Comparison of ENCODE assay signal across 9 cellular contexts in the genomic region with DNA sequence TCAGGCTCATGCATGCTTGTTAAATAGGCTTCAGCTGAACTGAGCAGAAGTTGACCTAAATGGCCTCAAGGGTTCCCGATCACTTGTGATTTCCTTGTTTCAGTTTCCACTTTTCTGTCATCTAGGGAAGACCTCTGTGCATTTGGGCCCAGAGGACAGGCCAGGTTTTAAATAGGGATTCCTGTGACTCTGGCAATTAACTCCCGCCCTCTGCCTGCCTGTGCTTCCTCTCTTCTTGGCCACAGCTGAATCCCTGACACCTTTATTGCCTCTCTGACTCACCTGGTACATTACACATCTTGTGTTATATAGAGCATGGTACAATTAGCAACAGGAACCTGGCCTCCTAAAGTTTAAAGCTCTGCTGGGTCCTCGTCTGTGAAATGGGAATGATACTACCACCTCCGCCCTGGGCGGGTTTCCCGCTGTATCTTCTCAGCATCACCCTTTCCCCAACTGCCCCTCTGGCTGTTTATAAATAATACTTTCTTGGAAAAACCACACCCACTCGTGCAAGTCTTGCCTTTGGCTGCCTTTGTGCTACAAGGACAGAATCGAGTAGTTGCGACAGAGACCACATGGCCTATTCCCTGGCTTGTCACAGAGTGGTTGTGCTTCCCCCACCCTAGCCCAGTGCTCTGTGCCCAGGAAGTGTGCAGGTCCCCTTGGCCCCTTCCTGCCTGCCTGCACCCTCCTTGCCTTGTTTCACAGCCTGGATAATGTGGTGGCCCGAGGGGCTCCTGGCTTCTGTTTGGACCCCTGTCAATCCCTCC. TPM values are rescaled to one million over a fixed set of nuclear protein-coding genes. Genes with fewer than 3 reads are reported as not detected.
DNase-seq lines count a peak whose midpoint lies in the region; ATAC-seq and TF ChIP-seq lines count a peak whose summit lies in the region.
"Had no signal": no experiment of that assay in that cellular context is flagged by ENCODE, and none has a peak within 500 bp of the region (broad histone marks: within the 10 kb centered on the region; RNA-seq: fewer than 3 reads in every experiment).

No MANE protein-coding gene starts in this region.

- H3K27ac ChIP-seq in PC-9, result peak overlapping the region; percentile 69

- H4K20me1 ChIP-seq in PC-9 (ENCODE audit: insufficient read depth), result no peaks in the 10 kb centered on the region; the same call in 1 of the 2 replicates

- no TSS peak for BruUV-seq in PC-9 (replicated peaks; lab: Mats Ljungman, UMichigan)

- CTCF ChIA-PET in PC-9 (lab: Charles Lee), result no interaction called here

- H2AFZ ChIP-seq in PC-9, result no peak overlapping the region

- no peak overlapping the region for H3K4me3 ChIP-seq in PC-9
- no peak overlapping the region for H3K4me3 ChIP-seq in fibroblast of the aortic adventitia (ENCODE audit: low read depth, low read length)

- H3K9me2 ChIP-seq in PC-9 (ENCODE audit: insufficient read depth), result no peaks in the 10 kb centered on the region

- H3K27me3 ChIP-seq in PC-9 (ENCODE audit: insufficient read depth, low read depth), result no peaks in the 10 kb centered on the region

- peak overlapping the region; percentile 55 for H3K4me2 ChIP-seq in PC-9

- ATAC-seq in HG03135 (IDR thresholded peaks at IDR 0.05; ENCODE audit: unreplicated experiment), result no peak

- peak; percentile 39 for DNase-seq in GM03348 (ENCODE audit: low spot score)
- peak; percentile 33 to 87 for DNase-seq in PC-9
- peak; percentile 62 for DNase-seq in fibroblast of the aortic adventitia (ENCODE audit: low read depth)
- DNase-seq in posterior vena cava (ENCODE audit: low spot score), result peak; percentile 82
- no peak for DNase-seq in iPS-NIHi11 (ENCODE audit: low spot score)
- DNase-seq in GM19238 (ENCODE audit: insufficient read length, low spot score), result no peak
- no peak for DNase-seq in NCI-H187 treated with DMSO at 0.1 percent for 48 hours (lab: John Stamatoyannopoulos, UW)
- DNase-seq: stimulated activated CD4-positive, alpha-beta T cell treated with anti-CD3 and anti-CD28 coated beads, Interleukin-4, amount 100 ng/mL, for 4 hours had no signal

- intact Hi-C loops in PC-9 (cut with micrococcal nuclease; ENCODE audit: unreplicated experiment), result no loop called here
- intact Hi-C loops in posterior vena cava (cut with DNase I), result loop anchor here in 1 of 2 donors (10.0 kb wide), 1 partner anchor 122 kb away; no protein-coding TSS in a partner anchor

- POLR2A ChIA-PET in PC-9 (lab: Charles Lee; ENCODE audit: unreplicated experiment), result no interaction called here

- peaks cover 40% of the 10 kb centered on the region for H3K4me1 ChIP-seq in PC-9 (replicated peaks; ENCODE audit: insufficient read depth)

- peaks cover 25% of the 10 kb centered on the region; the same call in 1 of the 2 replicates for H3F3A ChIP-seq in PC-9 (ENCODE audit: insufficient read depth, low read depth)

- H3K9me3 ChIP-seq in PC-9 (ENCODE audit: insufficient read depth, low read depth), result no peaks in the 10 kb centered on the region

- H3K79me2 ChIP-seq in PC-9 (ENCODE audit: low read depth), result peaks cover 69% of the 10 kb centered on the region

- H3K36me3 ChIP-seq in PC-9 (ENCODE audit: low read depth), result no peaks in the 10 kb centered on the region

- TF ChIP-seq CTCF in PC-9 (conservative IDR thresholded peaks at IDR 0.05) (no peak), fibroblast of the aortic adventitia (IDR thresholded peaks at IDR 0.05; ENCODE audit: insufficient read depth, low read length) (no peak)

RNA-seq across cellular contexts. Expression of a gene that starts 8.0 kb away (rescaled TPM):
- total RNA-seq in PC-9 (2021) (10.0 and 11.8 TPM in 2 replicates), fibroblast of the aortic adventitia (ENCODE audit: low replicate concordance) (7.4 and 19.2 TPM in 2 replicates), posterior vena cava (10 to 100 TPM in 1 of 2 donors, 1 to 10 TPM in 1; 9.3 to 10.8 TPM)

Comparison
In these comparisons a context has a peak if more than half of its experiments do, and no peak if none do; other contexts are left out.
1. DNase-seq: peak in GM03348 (single experiment), PC-9 (2 of 2), fibroblast of the aortic adventitia (single experiment) and posterior vena cava (single experiment); none in iPS-NIHi11 (single experiment), GM19238 (single experiment) and NCI-H187 treated with DMSO at 0.1 percent for 48 hours (single experiment).